ENCODE assay signal across 16 cellular contexts in the genomic region with DNA sequence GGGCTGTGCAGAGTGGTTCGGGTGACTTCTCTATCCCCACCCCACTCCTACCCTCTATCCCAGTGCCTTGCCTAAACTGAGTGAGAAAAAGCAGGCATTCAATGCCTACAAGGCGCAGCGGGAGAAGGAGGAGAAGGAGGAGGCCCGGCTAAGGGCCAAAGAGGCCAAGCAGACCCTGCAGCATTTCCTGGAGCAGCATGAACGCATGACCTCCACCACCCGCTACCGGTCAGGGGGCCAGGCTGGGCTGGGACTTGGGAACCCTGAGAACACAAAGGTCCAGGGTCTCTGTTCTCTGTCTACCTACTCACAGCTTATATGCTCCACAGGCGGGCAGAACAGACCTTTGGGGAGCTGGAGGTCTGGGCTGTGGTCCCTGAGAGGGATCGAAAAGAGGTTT. TPM values are rescaled to one million over a fixed set of nuclear protein-coding genes. Genes with fewer than 3 reads are reported as not detected.
A peak's percentile ranks its signal among the peaks of the same experiment; 100 is the strongest.
DNase-seq lines count a peak whose midpoint lies in the region; ATAC-seq lines count a peak whose summit lies in the region.
"Had no signal": no experiment of that assay in that cellular context is flagged by ENCODE, and none has a peak within 500 bp of the region (broad histone marks: within the 10 kb centered on the region; RNA-seq: fewer than 3 reads in every experiment).

No MANE protein-coding gene starts in this region.

- H3K4me3 ChIP-seq in neuronal stem cell (ENCODE audit: low read length in 2 of 2), result no peak overlapping the region
- H3K4me3 ChIP-seq: GM23338 had no signal

- peak overlapping the region; percentile 38 for H3K27ac Mint-ChIP-seq in activated T-cell treated with anti-CD3 and anti-CD28 coated beads, Interleukin-2, amount 50 U/mL, for 24 hours
- peak overlapping the region; percentile 34 for H3K27ac Mint-ChIP-seq in activated T-helper 17 cell treated with anti-CD3 and anti-CD28 coated beads, Interleukin-2, amount 50 U/mL, for 72 hours
- peak overlapping the region in 1 of 10 donors; percentile 48 for H3K27ac Mint-ChIP-seq in naive thymus-derived CD8-positive, alpha-beta T cell
- H3K27ac Mint-ChIP-seq: CD14-positive monocyte; CD8-positive, alpha-beta T cell; GM23338 had no signal

- no CpG with 5 or more reads among the region's 9 CpGs for WGBS in neuronal stem cell (ENCODE audit: extremely low coverage in 2 of 2, insufficient read length in 2 of 2, insufficient replicate concordance in 1 of 2), 2 donors

- no peak overlapping the region for H2AK5ac ChIP-seq in neuronal stem cell (ENCODE audit: low read depth, low read length)

- H3K9ac ChIP-seq in neuronal stem cell (ENCODE audit: low read depth, low read length, poor library complexity), result no peak overlapping the region

- peaks cover 17% of the 10 kb centered on the region for H3K4me1 Mint-ChIP-seq in activated T-cell treated with anti-CD3 and anti-CD28 coated beads, Interleukin-2, amount 50 U/mL, for 24 hours (ENCODE audit: low read depth)
- H3K4me1 Mint-ChIP-seq in activated T-cell treated with anti-CD3 and anti-CD28 coated beads, Interleukin-2, amount 50 U/mL, for 4 hours (ENCODE audit: low read depth), result peaks cover 11% of the 10 kb centered on the region
- peaks cover 9% of the 10 kb centered on the region for H3K4me1 Mint-ChIP-seq in activated T-helper 17 cell treated with anti-CD3 and anti-CD28 coated beads, Interleukin-2, amount 50 U/mL, for 72 hours
- H3K4me1 Mint-ChIP-seq in naive thymus-derived CD8-positive, alpha-beta T cell, result peaks cover 23 to 37% (median 30%) of the 10 kb centered on the region in 4 donors

- no peak overlapping the region for H4K91ac ChIP-seq in neuronal stem cell (ENCODE audit: low read depth, low read length, poor library complexity)

- peak overlapping the region; percentile 14 for H3K23ac ChIP-seq in neuronal stem cell (ENCODE audit: low read depth, low read length, poor library complexity)

- no peak overlapping the region for H3K27ac ChIP-seq in neuronal stem cell (replicated peaks; ENCODE audit: low read length)
- H3K27ac ChIP-seq: 22Rv1 had no signal

- ATAC-seq in activated T-cell treated with anti-CD3 and anti-CD28 coated beads, Interleukin-2, amount 50 U/mL, for 4 hours, result no peak
- no peak for ATAC-seq in activated T-helper 17 cell treated with anti-CD3 and anti-CD28 coated beads, Interleukin-2, amount 50 U/mL, for 72 hours (replicated peaks)
- no peak for ATAC-seq in naive thymus-derived CD8-positive, alpha-beta T cell
- ATAC-seq: CD8-positive, alpha-beta T cell; GM23338 had no signal

- H3K4ac ChIP-seq in neuronal stem cell (ENCODE audit: low read length), result no peak overlapping the region

- peak; percentile 25 for DNase-seq in activated T-cell treated with anti-CD3 and anti-CD28 coated beads, Interleukin-2, amount 50 U/mL, for 24 hours
- no peak for DNase-seq in activated T-cell treated with anti-CD3 and anti-CD28 coated beads, Interleukin-2, amount 50 U/mL, for 4 hours
- no peak for DNase-seq in neuronal stem cell (ENCODE audit: low spot score)
- DNase-seq in HCEC 1CT, result no peak
- DNase-seq in HUDEP-2 (lab: John Stamatoyannopoulos, UW; ENCODE audit: unreplicated experiment in 76 of 76), result no peak
- DNase-seq in naive thymus-derived CD8-positive, alpha-beta T cell, result no peak
- DNase-seq: CD8-positive, alpha-beta T cell; COR-L47; DMS153; DMS79 treated with DMSO at 0.1 percent for 48 hours; EL; H7 had no signal

- no peaks in the 10 kb centered on the region for H3K79me1 ChIP-seq in neuronal stem cell (ENCODE audit: low read depth, low read length)

- H2BK5ac ChIP-seq in neuronal stem cell (ENCODE audit: low read length), result no peak overlapping the region

- no peak overlapping the region for H3K4me3 Mint-ChIP-seq in activated T-cell treated with anti-CD3 and anti-CD28 coated beads, Interleukin-2, amount 50 U/mL, for 24 hours
- H3K4me3 Mint-ChIP-seq in activated T-cell treated with anti-CD3 and anti-CD28 coated beads, Interleukin-2, amount 50 U/mL, for 4 hours, result no peak overlapping the region
- H3K4me3 Mint-ChIP-seq in activated T-helper 17 cell treated with anti-CD3 and anti-CD28 coated beads, Interleukin-2, amount 50 U/mL, for 72 hours, result no peak overlapping the region
- H3K4me3 Mint-ChIP-seq in naive thymus-derived CD8-positive, alpha-beta T cell, result no peak overlapping the region
- H3K4me3 Mint-ChIP-seq: CD14-positive monocyte; CD8-positive, alpha-beta T cell; GM23338 had no signal

- H3K4me2 ChIP-seq in neuronal stem cell (ENCODE audit: insufficient read depth, low read length, poor library complexity, severe bottlenecking), result no peak overlapping the region
- H3K4me2 ChIP-seq: GM23338 had no signal

- no peaks in the 10 kb centered on the region for H3K27me3 Mint-ChIP-seq in activated T-cell treated with anti-CD3 and anti-CD28 coated beads, Interleukin-2, amount 50 U/mL, for 24 hours
- no peaks in the 10 kb centered on the region for H3K27me3 Mint-ChIP-seq in activated T-cell treated with anti-CD3 and anti-CD28 coated beads, Interleukin-2, amount 50 U/mL, for 4 hours (ENCODE audit: low read depth)
- no peaks in the 10 kb centered on the region for H3K27me3 Mint-ChIP-seq in activated T-helper 17 cell treated with anti-CD3 and anti-CD28 coated beads, Interleukin-2, amount 50 U/mL, for 72 hours
- no peaks in the 10 kb centered on the region for H3K27me3 Mint-ChIP-seq in naive thymus-derived CD8-positive, alpha-beta T cell

- H3K27me3 ChIP-seq in neuronal stem cell (ENCODE audit: control insufficient read depth in 3 of 3, insufficient read depth in 3 of 3, low read depth in 1 of 3, low read length in 3 of 3), result no peaks in the 10 kb centered on the region

- H4K8ac ChIP-seq in neuronal stem cell (ENCODE audit: low read depth, low read length), result no peak overlapping the region

- H3K14ac ChIP-seq in neuronal stem cell (ENCODE audit: low read length), result no peak overlapping the region

- peaks cover 5 to 9% of the 10 kb centered on the region in 2 donors for H3K4me1 ChIP-seq in neuronal stem cell (ENCODE audit: control insufficient read depth in 2 of 2, insufficient read depth in 1 of 2, low read depth in 1 of 2, low read length in 2 of 2)

- no peak overlapping the region for H2BK12ac ChIP-seq in neuronal stem cell (ENCODE audit: low read length)

- no peak overlapping the region for H2AFZ ChIP-seq in neuronal stem cell (ENCODE audit: low read length)
- H2AFZ ChIP-seq: GM23338 had no signal

- H2BK15ac ChIP-seq in neuronal stem cell (ENCODE audit: low read length), result no peak overlapping the region

- no peaks in the 10 kb centered on the region for H3K9me3 Mint-ChIP-seq in activated T-cell treated with anti-CD3 and anti-CD28 coated beads, Interleukin-2, amount 50 U/mL, for 24 hours
- H3K9me3 Mint-ChIP-seq in activated T-cell treated with anti-CD3 and anti-CD28 coated beads, Interleukin-2, amount 50 U/mL, for 4 hours, result no peaks in the 10 kb centered on the region
- no peaks in the 10 kb centered on the region for H3K9me3 Mint-ChIP-seq in activated T-helper 17 cell treated with anti-CD3 and anti-CD28 coated beads, Interleukin-2, amount 50 U/mL, for 72 hours
- H3K9me3 Mint-ChIP-seq in naive thymus-derived CD8-positive, alpha-beta T cell, result no peaks in the 10 kb centered on the region
- H3K9me3 Mint-ChIP-seq: CD14-positive monocyte; CD8-positive, alpha-beta T cell; GM23338 had no signal

- H3K36me3 Mint-ChIP-seq in activated T-cell treated with anti-CD3 and anti-CD28 coated beads, Interleukin-2, amount 50 U/mL, for 24 hours (ENCODE audit: low read depth), result peaks cover 6% of the 10 kb centered on the region
- no peaks in the 10 kb centered on the region for H3K36me3 Mint-ChIP-seq in activated T-cell treated with anti-CD3 and anti-CD28 coated beads, Interleukin-2, amount 50 U/mL, for 4 hours (ENCODE audit: insufficient read depth)
- H3K36me3 Mint-ChIP-seq in activated T-helper 17 cell treated with anti-CD3 and anti-CD28 coated beads, Interleukin-2, amount 50 U/mL, for 72 hours (ENCODE audit: low read depth), result no peaks in the 10 kb centered on the region
- no peaks in the 10 kb centered on the region for H3K36me3 Mint-ChIP-seq in naive thymus-derived CD8-positive, alpha-beta T cell
- H3K36me3 Mint-ChIP-seq: CD14-positive monocyte had no signal

- peaks cover 8 to 57% of the 10 kb centered on the region in 2 donors for H3K36me3 ChIP-seq in neuronal stem cell (replicated peaks in 1 of 2; ENCODE audit: control insufficient read depth in 2 of 2, insufficient read depth in 2 of 2, low read length in 2 of 2)

- H3K9me3 ChIP-seq in neuronal stem cell (replicated peaks in 1 of 2; ENCODE audit: control insufficient read depth in 2 of 2, insufficient read depth in 1 of 2, low read depth in 1 of 2, low read length in 2 of 2), result no peaks in the 10 kb centered on the region

- POLR2A ChIA-PET in naive thymus-derived CD8-positive, alpha-beta T cell (lab: Charles Lee), result interaction anchor here (1.0 to 1.7 kb wide), 3 partner anchors 11 to 79 kb away, joined by 3 to 6 read pairs (median 3); a partner anchor contains a TSS

- H3K18ac ChIP-seq in neuronal stem cell (ENCODE audit: low read length), result no peak overlapping the region

- H2BK120ac ChIP-seq in neuronal stem cell (ENCODE audit: low read depth, low read length), result no peak overlapping the region

RNA-seq across cellular contexts. Expression of a gene that starts 11.7 kb away (rescaled TPM):
- total RNA-seq in activated T-cell treated with anti-CD3 and anti-CD28 coated beads, Interleukin-2, amount 50 U/mL, for 4 hours, result 10 to 100 TPM in 2 of 3 donors, 1 to 10 TPM in 1; 8.0 to 10.9 (median 10.6) TPM
- 1 to 10 TPM; 7.7 to 8.2 TPM for total RNA-seq in activated T-helper 17 cell treated with anti-CD3 and anti-CD28 coated beads, Interleukin-2, amount 50 U/mL, for 72 hours
- 20.1 TPM for polyA plus RNA-seq in neuronal stem cell (2013, experiment 1 of 2)
- polyA plus RNA-seq in neuronal stem cell (2013, experiment 2 of 2), result 20.2 TPM
- 10 to 100 TPM; 13.6 to 16.7 TPM for total RNA-seq in naive thymus-derived CD8-positive, alpha-beta T cell
- 1 to 10 TPM; 1.5 to 4.0 (median 2.3) TPM for polyA plus RNA-seq in naive thymus-derived CD8-positive, alpha-beta T cell

RNA-seq across cellular contexts. Expression of a gene that starts 29.6 kb away (rescaled TPM):
- under 1 TPM; 0.28 to 0.38 (median 0.37) TPM for total RNA-seq in activated T-cell treated with anti-CD3 and anti-CD28 coated beads, Interleukin-2, amount 50 U/mL, for 4 hours
- under 1 TPM in 1 of 2 donors, not detected in 1; 0.11 TPM for total RNA-seq in activated T-helper 17 cell treated with anti-CD3 and anti-CD28 coated beads, Interleukin-2, amount 50 U/mL, for 72 hours
- 0.18 TPM for polyA plus RNA-seq in neuronal stem cell (2013, experiment 1 of 2)
- polyA plus RNA-seq in neuronal stem cell (2013, experiment 2 of 2), result 0.14 TPM
- total RNA-seq in naive thymus-derived CD8-positive, alpha-beta T cell, result under 1 TPM; 0.31 to 0.33 TPM
- polyA plus RNA-seq in naive thymus-derived CD8-positive, alpha-beta T cell, result under 1 TPM in 1 of 3 donors, not detected in 2; 0.14 TPM
- polyA plus RNA-seq: CD14-positive monocyte had no signal
